ENCODE assay signal across 8 cellular contexts in genomic region chrX:107542500-107542899, GRCh38.
DNase-seq lines count a peak whose midpoint lies in the region; ATAC-seq and TF ChIP-seq lines count a peak whose summit lies in the region.

No MANE protein-coding gene starts in this region.

- H3K9me3 ChIP-seq in Loucy (ENCODE audit: insufficient read depth, low read depth, low read length) = no peaks in the 10 kb centered on the region
- H3K9me3 ChIP-seq in neural cell (ENCODE audit: low read length) = no peaks in the 10 kb centered on the region

- no peak for ATAC-seq in GM21423 (IDR thresholded peaks at IDR 0.05; ENCODE audit: unreplicated experiment)
- no peak for ATAC-seq in activated CD8-positive, alpha-beta T cell treated with anti-CD3 and anti-CD28 coated beads, Interleukin-2, amount 10 ng/mL, durations not matched to agents 7 days and 5 days

- H3K4me1 ChIP-seq in Loucy (ENCODE audit: insufficient read depth, low read length, poor library complexity, severe bottlenecking) = peaks cover 17% of the 10 kb centered on the region

- CTCF ChIA-PET in activated CD8-positive, alpha-beta T cell treated with anti-CD3 and anti-CD28 coated beads, Interleukin-2, amount 10 ng/mL, durations not matched to agents 7 days and 5 days (lab: Charles Lee) = interaction anchor here (1.1 to 1.4 kb wide), 2 partner anchors 117 to 351 kb away, joined by 3 to 4 read pairs; no protein-coding TSS in a partner anchor

- no peak overlapping the region for H3K4me3 ChIP-seq in GM06990 (replicated peaks; ENCODE audit: low read depth, low read length)
- no peak overlapping the region for H3K4me3 ChIP-seq in Loucy (ENCODE audit: low read length, poor library complexity, severe bottlenecking)
- no peak overlapping the region for H3K4me3 ChIP-seq in astrocyte of the cerebellum (ENCODE audit: low read depth, low read length)
- H3K4me3 ChIP-seq in neural cell (ENCODE audit: low read length) = no peak overlapping the region

- H2AFZ ChIP-seq in Loucy (ENCODE audit: low read length) (no peak overlapping the region), neural cell (ENCODE audit: low read depth, low read length) (no peak overlapping the region)

- H3K36me3 Mint-ChIP-seq in activated CD4-positive, alpha-beta T cell treated with anti-CD3 and anti-CD28 coated beads, Interleukin-2, amount 10 ng/mL, durations not matched to agents 24 days and 14 days (ENCODE audit: low read depth) = no peaks in the 10 kb centered on the region
- H3K36me3 Mint-ChIP-seq in activated CD8-positive, alpha-beta T cell treated with anti-CD3 and anti-CD28 coated beads, Interleukin-2, amount 10 ng/mL, durations not matched to agents 7 days and 5 days (ENCODE audit: low read depth) = no peaks in the 10 kb centered on the region

- peaks cover 2% of the 10 kb centered on the region for H3K27me3 Mint-ChIP-seq in activated CD4-positive, alpha-beta T cell treated with anti-CD3 and anti-CD28 coated beads, Interleukin-2, amount 10 ng/mL, durations not matched to agents 24 days and 14 days
- H3K27me3 Mint-ChIP-seq in activated CD8-positive, alpha-beta T cell treated with anti-CD3 and anti-CD28 coated beads, Interleukin-2, amount 10 ng/mL, durations not matched to agents 7 days and 5 days (ENCODE audit: low read depth) = no peaks in the 10 kb centered on the region

- POLR2A ChIA-PET in activated CD8-positive, alpha-beta T cell treated with anti-CD3 and anti-CD28 coated beads, Interleukin-2, amount 10 ng/mL, durations not matched to agents 7 days and 5 days (lab: Charles Lee) = no interaction called here

- H3K4me2 ChIP-seq in Loucy (ENCODE audit: low read depth, low read length, poor library complexity, severe bottlenecking) (no peak overlapping the region), neural cell (ENCODE audit: low read length) (no peak overlapping the region)

- intact Hi-C loops in activated CD4-positive, alpha-beta T cell treated with anti-CD3 and anti-CD28 coated beads, Interleukin-2, amount 10 ng/mL, durations not matched to agents 24 days and 14 days (cut with micrococcal nuclease) = no loop called here

- H3K9ac ChIP-seq in Loucy (ENCODE audit: low read depth, low read length, poor library complexity, severe bottlenecking) (no peak overlapping the region), neural cell (ENCODE audit: low read length) (no peak overlapping the region)

- H3K27ac ChIP-seq in neural cell (ENCODE audit: low read length) = no peak overlapping the region

- no peaks in the 10 kb centered on the region for H3K9me2 ChIP-seq in Loucy (replicated peaks; ENCODE audit: low read depth, low read length)
- H3K9me2 ChIP-seq in neural cell (ENCODE audit: insufficient read depth, low read length) = no peaks in the 10 kb centered on the region

- in situ Hi-C loops in astrocyte of the cerebellum (cut with HindIII; ENCODE audit: low sequenced_read_pairs) (no loop called here), GM13976 (cut with MboI; ENCODE audit: low sequenced_read_pairs, unreplicated experiment) (loop anchor here (25.0 kb wide), 1 partner anchor 245 kb away; the partner anchor contains the start of genes NCBP2L and TSC22D3)

- H3K27ac Mint-ChIP-seq in activated CD4-positive, alpha-beta T cell treated with anti-CD3 and anti-CD28 coated beads, Interleukin-2, amount 10 ng/mL, durations not matched to agents 24 days and 14 days = no peak overlapping the region
- H3K27ac Mint-ChIP-seq in activated CD8-positive, alpha-beta T cell treated with anti-CD3 and anti-CD28 coated beads, Interleukin-2, amount 10 ng/mL, durations not matched to agents 7 days and 5 days = no peak overlapping the region

- no peaks in the 10 kb centered on the region for H3K4me1 Mint-ChIP-seq in activated CD4-positive, alpha-beta T cell treated with anti-CD3 and anti-CD28 coated beads, Interleukin-2, amount 10 ng/mL, durations not matched to agents 24 days and 14 days
- H3K4me1 Mint-ChIP-seq in activated CD8-positive, alpha-beta T cell treated with anti-CD3 and anti-CD28 coated beads, Interleukin-2, amount 10 ng/mL, durations not matched to agents 7 days and 5 days (ENCODE audit: low read depth) = no peaks in the 10 kb centered on the region

- no peaks in the 10 kb centered on the region for H4K20me1 ChIP-seq in Loucy (ENCODE audit: insufficient read depth, low read length, poor library complexity, severe bottlenecking)
- H4K20me1 ChIP-seq in neural cell (ENCODE audit: insufficient read depth) = no peaks in the 10 kb centered on the region

- H3K27me3 ChIP-seq in GM06990 (replicated peaks; ENCODE audit: control insufficient read depth, insufficient read depth, low read length) = no peaks in the 10 kb centered on the region
- H3K27me3 ChIP-seq in Loucy (ENCODE audit: insufficient read depth, low read length, poor library complexity, severe bottlenecking) = no peaks in the 10 kb centered on the region
- no peaks in the 10 kb centered on the region for H3K27me3 ChIP-seq in neural cell (ENCODE audit: insufficient read depth, low read depth, low read length)

- H3K79me2 ChIP-seq in Loucy (ENCODE audit: insufficient read depth, low read length) = no peaks in the 10 kb centered on the region
- no peaks in the 10 kb centered on the region for H3K79me2 ChIP-seq in neural cell (replicated peaks; ENCODE audit: insufficient read depth, low read length)

- no peak overlapping the region for H3K4me3 Mint-ChIP-seq in activated CD4-positive, alpha-beta T cell treated with anti-CD3 and anti-CD28 coated beads, Interleukin-2, amount 10 ng/mL, durations not matched to agents 24 days and 14 days
- H3K4me3 Mint-ChIP-seq in activated CD8-positive, alpha-beta T cell treated with anti-CD3 and anti-CD28 coated beads, Interleukin-2, amount 10 ng/mL, durations not matched to agents 7 days and 5 days = no peak overlapping the region

- H3K9me3 Mint-ChIP-seq in activated CD4-positive, alpha-beta T cell treated with anti-CD3 and anti-CD28 coated beads, Interleukin-2, amount 10 ng/mL, durations not matched to agents 24 days and 14 days = no peaks in the 10 kb centered on the region
- H3K9me3 Mint-ChIP-seq in activated CD8-positive, alpha-beta T cell treated with anti-CD3 and anti-CD28 coated beads, Interleukin-2, amount 10 ng/mL, durations not matched to agents 7 days and 5 days (ENCODE audit: insufficient read depth) = no peaks in the 10 kb centered on the region

- no peak for DNase-seq in GM06990 (ENCODE audit: extremely low read depth, insufficient read length)
- no peak for DNase-seq in astrocyte of the cerebellum (ENCODE audit: low read depth)
- DNase-seq in GM13976 (ENCODE audit: low spot score) = no peak
- no peak for DNase-seq in activated CD4-positive, alpha-beta T cell treated with anti-CD3 and anti-CD28 coated beads, Interleukin-2, amount 10 ng/mL, durations not matched to agents 24 days and 14 days
- no peak for DNase-seq in activated CD8-positive, alpha-beta T cell treated with anti-CD3 and anti-CD28 coated beads, Interleukin-2, amount 10 ng/mL, durations not matched to agents 7 days and 5 days

- TF ChIP-seq RAD21 in neural cell (conservative IDR thresholded peaks at IDR 0.05) = peak; percentile 25

- H3F3A ChIP-seq in Loucy (ENCODE audit: low read depth) (no peaks in the 10 kb centered on the region), neural cell (ENCODE audit: insufficient read depth, low read length, poor library complexity, severe bottlenecking) (no peaks in the 10 kb centered on the region)

- TF ChIP-seq CTCF in GM06990 (IDR thresholded peaks at IDR 0.05; ENCODE audit: insufficient read depth, low read length, poor library complexity, severe bottlenecking) = peak; percentile 35
- TF ChIP-seq CTCF in Loucy (conservative IDR thresholded peaks at IDR 0.05; ENCODE audit: low read length) = peak; percentile 38
- TF ChIP-seq CTCF in astrocyte of the cerebellum (IDR thresholded peaks at IDR 0.05; ENCODE audit: low read depth, low read length, missing control alignments) = peak; percentile 30
- TF ChIP-seq CTCF in neural cell (IDR thresholded peaks at IDR 0.05; ENCODE audit: poor library complexity, severe bottlenecking) = no peak
- no peak for TF ChIP-seq CTCF in GM13976 (IDR thresholded peaks at IDR 0.05; ENCODE audit: borderline replicate concordance, control extremely low read depth, extremely low read depth, insufficient read depth, missing control alignments)

- TF ChIP-seq EP300 in neural cell (conservative IDR thresholded peaks at IDR 0.05; ENCODE audit: poor library complexity, severe bottlenecking) = no peak

- H3K36me3 ChIP-seq in GM06990 (ENCODE audit: control insufficient read depth, insufficient read depth, low read length) (no peaks in the 10 kb centered on the region), Loucy (ENCODE audit: insufficient read depth, low read length) (no peaks in the 10 kb centered on the region), neural cell (ENCODE audit: insufficient read depth, low read length) (no peaks in the 10 kb centered on the region)

TF ChIP-seq in neural cell, 6 proteins besides CTCF, POLR2A, EP300 and RAD21:
- no peak for TF ChIP-seq EZH2 (IDR thresholded peaks at IDR 0.05; ENCODE audit: borderline replicate concordance, insufficient read depth, low read length, poor library complexity, severe bottlenecking)
- TF ChIP-seq TAF1 (IDR thresholded peaks at IDR 0.05; ENCODE audit: low read depth) = no peak
- peak; percentile 36 for TF ChIP-seq SMC3 (conservative IDR thresholded peaks at IDR 0.05; ENCODE audit: poor library complexity)
- no peak for TF ChIP-seq POLR2AphosphoS5 (IDR thresholded peaks at IDR 0.05)

Comparison
In these comparisons a context has a peak if more than half of its experiments do, and no peak if none do; other contexts are left out.
1. CTCF ChIP-seq: peak in GM06990 (single experiment), Loucy (single experiment) and astrocyte of the cerebellum (single experiment); none in neural cell (single experiment) and GM13976 (single experiment).